In the genomic region with DNA sequence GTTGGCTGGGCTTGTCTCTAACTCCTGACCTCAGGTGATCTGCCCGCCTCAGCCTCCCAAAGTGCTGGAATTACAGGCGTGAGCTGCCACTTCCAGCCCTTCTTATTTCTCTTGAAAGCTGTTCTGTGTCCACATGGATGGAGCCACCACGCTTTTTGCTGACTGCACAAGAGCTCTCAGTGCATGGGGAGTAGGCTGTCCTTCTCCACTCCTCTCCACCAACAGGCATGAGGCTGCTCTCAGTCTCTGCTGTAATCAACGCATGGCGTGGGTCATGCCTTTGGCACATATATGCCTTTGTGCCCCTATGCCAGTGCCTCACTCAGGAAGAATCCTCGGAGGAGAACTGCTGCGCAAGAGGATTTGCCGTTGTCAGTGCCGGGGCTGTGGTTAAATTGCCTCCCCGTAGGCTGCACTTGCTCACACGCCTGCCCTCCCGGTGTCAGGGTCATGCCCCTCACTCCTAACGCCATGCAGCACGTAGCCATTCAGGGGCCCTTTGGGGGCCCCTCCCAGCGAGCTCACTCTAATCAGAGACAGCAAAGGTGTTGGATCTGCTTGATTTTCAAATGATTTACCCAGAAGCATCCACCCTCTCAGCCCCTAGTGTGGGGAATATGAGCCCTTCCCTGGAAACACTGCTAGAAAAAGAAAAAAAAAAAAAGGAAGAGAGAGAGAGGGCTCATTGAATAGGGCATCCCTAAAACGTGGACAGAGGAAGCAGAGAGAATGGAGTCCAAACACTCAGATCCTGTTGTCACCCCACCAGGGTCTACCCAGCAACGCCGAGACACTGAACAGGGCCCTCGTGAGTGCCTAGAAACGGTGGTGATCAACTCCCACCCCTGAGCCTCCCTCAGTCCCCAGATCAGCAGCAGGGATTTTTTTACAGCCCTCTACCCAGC, we compare ENCODE assay signal across 14 cellular contexts. TPM values are rescaled to one million over a fixed set of nuclear protein-coding genes. Genes with fewer than 3 reads are reported as not detected.
DNase-seq lines count a peak whose midpoint lies in the region; ATAC-seq and TF ChIP-seq lines count a peak whose summit lies in the region.
"Had no signal": no experiment of that assay in that cellular context is flagged by ENCODE, and none has a peak within 500 bp of the region (broad histone marks: within the 10 kb centered on the region; RNA-seq: fewer than 3 reads in every experiment).

No MANE protein-coding gene starts in this region.

- ATAC-seq in thoracic aorta (ENCODE audit: insufficient number of reproducible peaks, low FRiP score, low read depth) (peak; percentile 3), HG02798 (IDR thresholded peaks at IDR 0.05; ENCODE audit: poor library complexity, unreplicated experiment) (no peak)
- ATAC-seq in activated T-helper 17 cell treated with anti-CD3 and anti-CD28 coated beads, Interleukin-2, amount 50 U/mL, for 72 hours (replicated peaks), result no peak
- ATAC-seq in activated naive CD4-positive, alpha-beta T cell treated with anti-CD3 and anti-CD28 coated beads, Interleukin-2, amount 50 U/mL, for 72 hours, result no peak
- ATAC-seq: naive thymus-derived CD8-positive, alpha-beta T cell had no signal

- H4K5ac ChIP-seq in mesendoderm (ENCODE audit: low read length), result no peak overlapping the region

- no peaks in the 10 kb centered on the region for H3K9me3 ChIP-seq in thoracic aorta
- H3K9me3 ChIP-seq: body of pancreas had no signal

- no peak overlapping the region for H2AK5ac ChIP-seq in mesendoderm (ENCODE audit: low read length)

- peaks cover 11% of the 10 kb centered on the region for H3K4me1 Mint-ChIP-seq in activated T-helper 17 cell treated with anti-CD3 and anti-CD28 coated beads, Interleukin-2, amount 50 U/mL, for 72 hours

- peak; percentile 37 for DNase-seq in NCI-H2227 (lab: John Stamatoyannopoulos, UW; ENCODE audit: unreplicated experiment)
- no peak for DNase-seq in mesendoderm
- DNase-seq in thoracic aorta (ENCODE audit: low spot score), result no peak
- no peak for DNase-seq in activated naive CD4-positive, alpha-beta T cell treated with anti-CD3 and anti-CD28 coated beads, Interleukin-2, amount 50 U/mL, for 72 hours (ENCODE audit: low spot score in 2 of 2)
- DNase-seq: activated CD4-positive, CD25-positive, alpha-beta regulatory T cell; activated T-cell treated with anti-CD3 and anti-CD28 coated beads, Interleukin-2, amount 50 U/mL, for 24 hours; body of pancreas; naive thymus-derived CD8-positive, alpha-beta T cell; NCI-H446; SHP77 treated with DMSO at 0.1 percent for 48 hours had no signal

- peaks cover 38% of the 10 kb centered on the region for H3K27me3 Mint-ChIP-seq in activated T-helper 17 cell treated with anti-CD3 and anti-CD28 coated beads, Interleukin-2, amount 50 U/mL, for 72 hours

- no peaks in the 10 kb centered on the region for H3K79me1 ChIP-seq in mesendoderm (ENCODE audit: low read length)

- H3K36me3 ChIP-seq in mesendoderm (ENCODE audit: control insufficient read depth, insufficient read depth, low read length), result no peaks in the 10 kb centered on the region
- no peaks in the 10 kb centered on the region for H3K36me3 ChIP-seq in thoracic aorta

- H3K56ac ChIP-seq in mesendoderm (ENCODE audit: low read length), result peak overlapping the region; percentile 10

- H2BK120ac ChIP-seq in mesendoderm (ENCODE audit: low read depth, low read length), result no peak overlapping the region

- no peaks in the 10 kb centered on the region for H3K4me1 ChIP-seq in mesendoderm (ENCODE audit: control insufficient read depth, low read depth, low read length)
- H3K4me1 ChIP-seq in thoracic aorta (ENCODE audit: control insufficient read depth in 1 of 2, low read depth in 2 of 2), result peaks cover 18 to 53% of the 10 kb centered on the region in 2 donors
- H3K4me1 ChIP-seq: body of pancreas had no signal

- no peaks in the 10 kb centered on the region for H3K36me3 Mint-ChIP-seq in activated T-helper 17 cell treated with anti-CD3 and anti-CD28 coated beads, Interleukin-2, amount 50 U/mL, for 72 hours (ENCODE audit: low read depth)
- no peaks in the 10 kb centered on the region for H3K36me3 Mint-ChIP-seq in activated naive CD4-positive, alpha-beta T cell treated with anti-CD3 and anti-CD28 coated beads, Interleukin-2, amount 50 U/mL, for 72 hours
- H3K36me3 Mint-ChIP-seq: naive thymus-derived CD8-positive, alpha-beta T cell had no signal

- H3K4ac ChIP-seq in mesendoderm (ENCODE audit: low read depth, low read length), result no peak overlapping the region

- no peak overlapping the region for H3K18ac ChIP-seq in mesendoderm (ENCODE audit: low read length)

- no peak overlapping the region for H3K23ac ChIP-seq in mesendoderm (ENCODE audit: low read length)

- no peaks in the 10 kb centered on the region for H3K9me3 Mint-ChIP-seq in activated T-helper 17 cell treated with anti-CD3 and anti-CD28 coated beads, Interleukin-2, amount 50 U/mL, for 72 hours
- H3K9me3 Mint-ChIP-seq in activated naive CD4-positive, alpha-beta T cell treated with anti-CD3 and anti-CD28 coated beads, Interleukin-2, amount 50 U/mL, for 72 hours, result peaks cover under 1 to 8% of the 10 kb centered on the region in 2 donors
- H3K9me3 Mint-ChIP-seq: activated T-cell treated with anti-CD3 and anti-CD28 coated beads, Interleukin-2, amount 50 U/mL, for 24 hours had no signal

- no peak for TF ChIP-seq CTCF in thoracic aorta (IDR thresholded peaks at IDR 0.05)

- H3K4me3 Mint-ChIP-seq in activated T-helper 17 cell treated with anti-CD3 and anti-CD28 coated beads, Interleukin-2, amount 50 U/mL, for 72 hours, result no peak overlapping the region
- H3K4me3 Mint-ChIP-seq: activated T-cell treated with anti-CD3 and anti-CD28 coated beads, Interleukin-2, amount 50 U/mL, for 24 hours; naive thymus-derived CD8-positive, alpha-beta T cell had no signal

- H4K8ac ChIP-seq in mesendoderm (ENCODE audit: low read depth, low read length), result no peak overlapping the region

- H3K79me2 ChIP-seq in mesendoderm (ENCODE audit: control insufficient read depth, insufficient read depth, low read length), result no peaks in the 10 kb centered on the region

- WGBS in mesendoderm (ENCODE audit: extremely low coverage, insufficient coverage, low lambda C conversion rate), result no CpG with 5 or more reads among the region's 20 CpGs

- H3K27ac Mint-ChIP-seq in activated T-helper 17 cell treated with anti-CD3 and anti-CD28 coated beads, Interleukin-2, amount 50 U/mL, for 72 hours, result no peak overlapping the region
- H3K27ac Mint-ChIP-seq in activated naive CD4-positive, alpha-beta T cell treated with anti-CD3 and anti-CD28 coated beads, Interleukin-2, amount 50 U/mL, for 72 hours, result no peak overlapping the region
- H3K27ac Mint-ChIP-seq: activated T-cell treated with anti-CD3 and anti-CD28 coated beads, Interleukin-2, amount 50 U/mL, for 24 hours; naive thymus-derived CD8-positive, alpha-beta T cell had no signal

- no peak overlapping the region for H2BK15ac ChIP-seq in mesendoderm (replicated peaks; ENCODE audit: low read depth)

- H3K4me3 ChIP-seq in mesendoderm (ENCODE audit: low read length) (no peak overlapping the region), thoracic aorta (peak overlapping the region; percentile 68)
- H3K4me3 ChIP-seq: body of pancreas had no signal

- no peak overlapping the region for H3K4me2 ChIP-seq in mesendoderm (ENCODE audit: low read length)
- H3K4me2 ChIP-seq: KMS-11 had no signal

- peak overlapping the region; percentile 93 for H3K27ac ChIP-seq in cingulate gyrus (ENCODE audit: low read depth, low read length)
- H3K27ac ChIP-seq in mesendoderm (ENCODE audit: low read depth, low read length), result no peak overlapping the region
- H3K27ac ChIP-seq in thoracic aorta, result peak overlapping the region; percentile 92 to 94
- H3K27ac ChIP-seq: KMS-11 had no signal

- H3K9ac ChIP-seq in mesendoderm (ENCODE audit: low read length), result no peak overlapping the region
- H3K9ac ChIP-seq: KMS-11 had no signal

- H3K27me3 ChIP-seq in mesendoderm (ENCODE audit: insufficient read depth, low read length, poor library complexity) (no peaks in the 10 kb centered on the region), thoracic aorta (replicated peaks; ENCODE audit: insufficient read depth) (no peaks in the 10 kb centered on the region)

- H2BK5ac ChIP-seq in mesendoderm (ENCODE audit: low read length), result no peak overlapping the region

RNA-seq across cellular contexts. Expression of gene ZCCHC14, which starts 47.5 kb away (rescaled TPM):
- 13.4 TPM for polyA plus RNA-seq in mesendoderm (2013, experiment 1 of 2)
- 13.1 TPM for polyA plus RNA-seq in mesendoderm (2013, experiment 2 of 2)
- total RNA-seq in thoracic aorta, result 10 to 100 TPM; 33.0 to 45.6 TPM
- 1 to 10 TPM; 3.0 to 5.2 TPM for total RNA-seq in activated T-helper 17 cell treated with anti-CD3 and anti-CD28 coated beads, Interleukin-2, amount 50 U/mL, for 72 hours
- total RNA-seq in activated naive CD4-positive, alpha-beta T cell treated with anti-CD3 and anti-CD28 coated beads, Interleukin-2, amount 50 U/mL, for 72 hours, result 10 to 100 TPM in 1 of 2 donors, 1 to 10 TPM in 1; 5.6 to 17.9 TPM
